Comparison of ENCODE assay signal across 1 cellular context in genomic region chr5:171387255-171387969, GRCh38.
TF ChIP-seq lines count a peak whose summit lies in the region.

TSS of gene NPM1 (plus strand) at chr5:171387849. CDS start at chr5:171387949, 100 bp downstream.

TF ChIP-seq in HepG2, 621 proteins besides CTCF, POLR2A, EP300 and RAD21 (continued from another document and continues in another):
- TF ChIP-seq UBTF (CRISPR knock-in tag; IDR thresholded peaks at IDR 0.05) (peak; percentile 54), ZKSCAN8 (CRISPR knock-in tag; IDR thresholded peaks at IDR 0.05; ENCODE audit: borderline replicate concordance) (no peak), ELK4 (CRISPR knock-in tag; IDR thresholded peaks at IDR 0.05; ENCODE audit: borderline replicate concordance) (no peak), ZNF615 (CRISPR knock-in tag; IDR thresholded peaks at IDR 0.05; ENCODE audit: borderline replicate concordance) (no peak), TP53 (CRISPR knock-in tag; conservative IDR thresholded peaks at IDR 0.05) (no peak), ZNF382 (CRISPR knock-in tag; IDR thresholded peaks at IDR 0.05; ENCODE audit: borderline replicate concordance) (no peak), ZNF296 (CRISPR knock-in tag; conservative IDR thresholded peaks at IDR 0.05) (no peak; the same call in 1 of the 2 replicates), SAFB2 (CRISPR knock-in tag; IDR thresholded peaks at IDR 0.05; ENCODE audit: borderline replicate concordance, low read depth) (no peak; the same call in 1 of the 2 replicates), FOXA3 (CRISPR knock-in tag; IDR thresholded peaks at IDR 0.05) (peak; percentile 67), ZNF839 (CRISPR knock-in tag; IDR thresholded peaks at IDR 0.05; ENCODE audit: borderline replicate concordance) (no peak), ZFP82 (CRISPR knock-in tag; IDR thresholded peaks at IDR 0.05; ENCODE audit: borderline replicate concordance) (no peak), ZNF513 (CRISPR knock-in tag; conservative IDR thresholded peaks at IDR 0.05) (no peak), ZNF274 (CRISPR knock-in tag; IDR thresholded peaks at IDR 0.05) (0 out of 2 replicates have a peak, but pooled peaks have one; percentile 72), BRCA1 (CRISPR knock-in tag; IDR thresholded peaks at IDR 0.05) (peak; percentile 45; the same call in 1 of the 2 replicates), PCBP2 (optimal IDR thresholded peaks at IDR 0.05; ENCODE audit: low read depth, low read length, poor library complexity, severe bottlenecking) (no peak), ZNF562 (CRISPR knock-in tag; IDR thresholded peaks at IDR 0.05; ENCODE audit: borderline replicate concordance) (no peak), ZNF572 (CRISPR knock-in tag; IDR thresholded peaks at IDR 0.05) (no peak; the same call in 1 of the 2 replicates), ZNF850 (CRISPR knock-in tag; conservative IDR thresholded peaks at IDR 0.05) (no peak), ARID5B (CRISPR knock-in tag; IDR thresholded peaks at IDR 0.05) (peak; percentile 42), FIP1L1 (IDR thresholded peaks at IDR 0.05; ENCODE audit: borderline replicate concordance, insufficient read depth, low read depth, low read length) (no peak), FOXC1 (CRISPR knock-in tag; IDR thresholded peaks at IDR 0.05; ENCODE audit: borderline replicate concordance) (peak; percentile 78; the same call in 1 of the 2 replicates), KMT2A (CRISPR knock-in tag; IDR thresholded peaks at IDR 0.05) (peak; percentile 58; the same call in 1 of the 2 replicates), NRL (CRISPR knock-in tag; IDR thresholded peaks at IDR 0.05; ENCODE audit: borderline replicate concordance) (no peak), ZBTB7B (CRISPR knock-in tag; IDR thresholded peaks at IDR 0.05) (peak; percentile 79), LRRFIP1 (CRISPR knock-in tag; conservative IDR thresholded peaks at IDR 0.05) (0 out of 2 replicates have a peak, but pooled peaks have one; percentile 75), ZBTB38 (CRISPR knock-in tag; IDR thresholded peaks at IDR 0.05) (peak; percentile 67; the same call in 1 of the 2 replicates), EZH2 (conservative IDR thresholded peaks at IDR 0.05; ENCODE audit: low read depth, low read length) (no peak), MAF1 (CRISPR knock-in tag; IDR thresholded peaks at IDR 0.05; ENCODE audit: borderline replicate concordance) (0 out of 2 replicates have a peak, but pooled peaks have one; percentile 71), ZSCAN12 (CRISPR knock-in tag; IDR thresholded peaks at IDR 0.05) (no peak), ZNF451 (CRISPR knock-in tag; IDR thresholded peaks at IDR 0.05) (peak; percentile 76), ZNF224 (CRISPR knock-in tag; IDR thresholded peaks at IDR 0.05) (no peak), SNAPC5 (CRISPR knock-in tag; IDR thresholded peaks at IDR 0.05; ENCODE audit: borderline replicate concordance) (0 out of 2 replicates have a peak, but pooled peaks have one; percentile 25), KDM2A (CRISPR knock-in tag; IDR thresholded peaks at IDR 0.05; ENCODE audit: borderline replicate concordance, low read depth) (peak; percentile 84; the same call in 1 of the 2 replicates), SIX4 (CRISPR knock-in tag; IDR thresholded peaks at IDR 0.05) (peak; percentile 43; the same call in 1 of the 2 replicates), RFX3 (CRISPR knock-in tag; IDR thresholded peaks at IDR 0.05) (no peak), GMEB1 (CRISPR knock-in tag; IDR thresholded peaks at IDR 0.05; ENCODE audit: borderline replicate concordance) (peak; percentile 91), XRCC5 (optimal IDR thresholded peaks at IDR 0.05; ENCODE audit: low read length) (no peak), FOXP1 (IDR thresholded peaks at IDR 0.05) (no peak), FOXP1 (CRISPR knock-in tag; IDR thresholded peaks at IDR 0.05) (0 out of 2 replicates have a peak, but pooled peaks have one; percentile 7), SRSF1 (optimal IDR thresholded peaks at IDR 0.05; ENCODE audit: low read depth, low read length) (no peak), SOX6 (IDR thresholded peaks at IDR 0.05) (no peak), SOX6 (CRISPR knock-in tag; IDR thresholded peaks at IDR 0.05) (peak; percentile 59; the same call in 1 of the 2 replicates), GLI4 (CRISPR knock-in tag; IDR thresholded peaks at IDR 0.05; ENCODE audit: borderline replicate concordance) (0 out of 2 replicates have a peak, but pooled peaks have one; percentile 88), CEBPZ (IDR thresholded peaks at IDR 0.05; ENCODE audit: low read length) (no peak), ZNF34 (CRISPR knock-in tag; IDR thresholded peaks at IDR 0.05; ENCODE audit: borderline replicate concordance) (no peak), BHLHE40 (IDR thresholded peaks at IDR 0.05; ENCODE audit: low read length) (no peak; the same call in 1 of the 2 replicates), ZSCAN29 (CRISPR knock-in tag; conservative IDR thresholded peaks at IDR 0.05) (no peak), PLRG1 (conservative IDR thresholded peaks at IDR 0.05) (no peak), ZNF24 (IDR thresholded peaks at IDR 0.05) (no peak), BCL6 (CRISPR knock-in tag; IDR thresholded peaks at IDR 0.05) (peak; percentile 54), NR0B2 (CRISPR knock-in tag; IDR thresholded peaks at IDR 0.05) (peak; percentile 64; the same call in 1 of the 2 replicates)
